In the genomic region with DNA sequence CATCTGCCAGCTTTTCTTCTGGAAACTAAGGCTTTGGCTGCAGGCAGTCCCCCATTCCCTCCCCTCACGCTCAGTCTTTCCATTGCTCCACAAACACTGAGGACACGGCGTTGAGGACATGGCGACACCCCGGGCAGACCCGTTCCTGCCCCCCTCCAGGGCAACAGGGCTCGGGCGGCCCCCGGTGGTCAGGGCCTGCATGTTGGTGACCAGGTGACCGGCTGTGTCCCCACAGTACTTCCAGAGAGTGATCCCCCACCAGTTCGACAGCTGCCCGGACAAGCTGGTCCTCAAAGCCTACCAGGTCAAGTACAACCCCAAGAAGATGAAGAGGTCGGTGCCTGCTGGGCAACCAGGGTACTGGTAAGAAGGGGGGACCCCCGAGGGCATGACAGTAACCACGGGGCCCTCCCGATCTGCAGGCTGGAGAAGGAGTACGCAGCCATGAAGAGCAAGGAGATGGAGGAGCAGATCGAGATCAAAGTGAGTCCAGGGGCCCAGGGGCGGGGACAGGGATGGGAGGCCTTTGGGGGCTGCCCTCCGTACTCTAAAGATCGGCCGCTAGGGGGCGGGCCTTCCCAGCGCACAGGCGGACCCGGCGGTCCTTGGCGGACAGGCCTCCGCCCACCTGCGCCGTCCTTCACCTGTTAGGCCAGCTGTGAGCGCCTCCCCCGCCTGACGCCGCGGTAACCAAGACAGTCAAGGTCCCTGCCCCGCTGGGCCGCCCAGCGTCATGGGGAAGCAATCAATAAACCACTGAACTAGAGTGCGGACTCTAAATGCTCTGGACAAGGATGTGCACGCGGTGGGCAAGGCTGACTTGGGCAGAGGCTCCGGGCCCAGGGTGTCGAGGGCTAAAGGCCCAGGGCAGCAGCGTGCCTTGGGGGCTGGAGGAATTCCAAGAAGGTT, we compare ENCODE assay signal across 1 cellular context.
A peak's percentile ranks its signal among the peaks of the same experiment; 100 is the strongest.
TF ChIP-seq lines count a peak whose summit lies in the region.

No MANE protein-coding gene starts in this region.

TF ChIP-seq in HepG2, 621 proteins besides CTCF, POLR2A, EP300 and RAD21 (continued from another document and continues in another):
- TF ChIP-seq HNF1A (IDR thresholded peaks at IDR 0.05; ENCODE audit: low read depth) (no peak), HNF1A (CRISPR knock-in tag; IDR thresholded peaks at IDR 0.05; ENCODE audit: borderline replicate concordance) (peak; percentile 69), MXI1 (IDR thresholded peaks at IDR 0.05; ENCODE audit: borderline replicate concordance, low read depth, low read length) (peak; percentile 94), SIN3B (IDR thresholded peaks at IDR 0.05; ENCODE audit: low read length) (no peak), MEIS1 (CRISPR knock-in tag; IDR thresholded peaks at IDR 0.05; ENCODE audit: borderline replicate concordance) (peak; percentile 88; the same call in 1 of the 2 replicates), REST (IDR thresholded peaks at IDR 0.05; ENCODE audit: borderline replicate concordance in 1 of 2, low read depth in 1 of 2, low read length in 2 of 2) (no peak), REPIN1 (CRISPR knock-in tag; IDR thresholded peaks at IDR 0.05; ENCODE audit: borderline replicate concordance, low read depth) (peak; percentile 97), ZNF761 (CRISPR knock-in tag; conservative IDR thresholded peaks at IDR 0.05) (peak; percentile 83; the same call in 1 of the 2 replicates), MNT (IDR thresholded peaks at IDR 0.05) (peak; percentile 58; the same call in 1 of the 2 replicates), ZNF589 (CRISPR knock-in tag; conservative IDR thresholded peaks at IDR 0.05) (no peak), U2AF2 (IDR thresholded peaks at IDR 0.05; ENCODE audit: low read depth, low read length) (no peak), ZNF44 (CRISPR knock-in tag; IDR thresholded peaks at IDR 0.05) (peak; percentile 82; the same call in 1 of the 2 replicates), ZNF337 (CRISPR knock-in tag; IDR thresholded peaks at IDR 0.05; ENCODE audit: borderline replicate concordance, low read depth) (peak; percentile 64; the same call in 1 of the 2 replicates), YEATS4 (CRISPR knock-in tag; IDR thresholded peaks at IDR 0.05; ENCODE audit: borderline replicate concordance) (peak; percentile 72), YY1 (IDR thresholded peaks at IDR 0.05; ENCODE audit: insufficient read depth, insufficient replicate concordance, low read depth, low read length) (peak; percentile 66), ZNF224 (CRISPR knock-in tag; IDR thresholded peaks at IDR 0.05) (peak; percentile 65; the same call in 1 of the 2 replicates), SCMH1 (CRISPR knock-in tag; IDR thresholded peaks at IDR 0.05; ENCODE audit: borderline replicate concordance) (no peak), ZSCAN30 (CRISPR knock-in tag; IDR thresholded peaks at IDR 0.05) (no peak), ZNF552 (CRISPR knock-in tag; IDR thresholded peaks at IDR 0.05; ENCODE audit: borderline replicate concordance) (peak; percentile 63; the same call in 1 of the 2 replicates), NFYC (CRISPR knock-in tag; IDR thresholded peaks at IDR 0.05) (peak; percentile 34; the same call in 1 of the 2 replicates), ZNF253 (CRISPR knock-in tag; IDR thresholded peaks at IDR 0.05; ENCODE audit: borderline replicate concordance) (no peak), ZBTB33 (CRISPR knock-in tag; IDR thresholded peaks at IDR 0.05) (peak; percentile 61; the same call in 1 of the 2 replicates), NFE2 (CRISPR knock-in tag; IDR thresholded peaks at IDR 0.05) (no peak), KLF9 (CRISPR knock-in tag; IDR thresholded peaks at IDR 0.05; ENCODE audit: low read depth) (peak; percentile 95; the same call in 1 of the 2 replicates), YEATS2 (CRISPR knock-in tag; IDR thresholded peaks at IDR 0.05; ENCODE audit: borderline replicate concordance) (peak; percentile 82; the same call in 1 of the 2 replicates), ZNF777 (CRISPR knock-in tag; IDR thresholded peaks at IDR 0.05) (0 out of 2 replicates have a peak, but pooled peaks have one; percentile 34), HDAC2 (CRISPR knock-in tag; IDR thresholded peaks at IDR 0.05) (peak; percentile 97), GMEB2 (CRISPR knock-in tag; IDR thresholded peaks at IDR 0.05; ENCODE audit: low read depth) (peak; percentile 33; the same call in 1 of the 2 replicates), ZNF569 (CRISPR knock-in tag; IDR thresholded peaks at IDR 0.05; ENCODE audit: borderline replicate concordance) (no peak)
- TF ChIP-seq, protein P1, sequence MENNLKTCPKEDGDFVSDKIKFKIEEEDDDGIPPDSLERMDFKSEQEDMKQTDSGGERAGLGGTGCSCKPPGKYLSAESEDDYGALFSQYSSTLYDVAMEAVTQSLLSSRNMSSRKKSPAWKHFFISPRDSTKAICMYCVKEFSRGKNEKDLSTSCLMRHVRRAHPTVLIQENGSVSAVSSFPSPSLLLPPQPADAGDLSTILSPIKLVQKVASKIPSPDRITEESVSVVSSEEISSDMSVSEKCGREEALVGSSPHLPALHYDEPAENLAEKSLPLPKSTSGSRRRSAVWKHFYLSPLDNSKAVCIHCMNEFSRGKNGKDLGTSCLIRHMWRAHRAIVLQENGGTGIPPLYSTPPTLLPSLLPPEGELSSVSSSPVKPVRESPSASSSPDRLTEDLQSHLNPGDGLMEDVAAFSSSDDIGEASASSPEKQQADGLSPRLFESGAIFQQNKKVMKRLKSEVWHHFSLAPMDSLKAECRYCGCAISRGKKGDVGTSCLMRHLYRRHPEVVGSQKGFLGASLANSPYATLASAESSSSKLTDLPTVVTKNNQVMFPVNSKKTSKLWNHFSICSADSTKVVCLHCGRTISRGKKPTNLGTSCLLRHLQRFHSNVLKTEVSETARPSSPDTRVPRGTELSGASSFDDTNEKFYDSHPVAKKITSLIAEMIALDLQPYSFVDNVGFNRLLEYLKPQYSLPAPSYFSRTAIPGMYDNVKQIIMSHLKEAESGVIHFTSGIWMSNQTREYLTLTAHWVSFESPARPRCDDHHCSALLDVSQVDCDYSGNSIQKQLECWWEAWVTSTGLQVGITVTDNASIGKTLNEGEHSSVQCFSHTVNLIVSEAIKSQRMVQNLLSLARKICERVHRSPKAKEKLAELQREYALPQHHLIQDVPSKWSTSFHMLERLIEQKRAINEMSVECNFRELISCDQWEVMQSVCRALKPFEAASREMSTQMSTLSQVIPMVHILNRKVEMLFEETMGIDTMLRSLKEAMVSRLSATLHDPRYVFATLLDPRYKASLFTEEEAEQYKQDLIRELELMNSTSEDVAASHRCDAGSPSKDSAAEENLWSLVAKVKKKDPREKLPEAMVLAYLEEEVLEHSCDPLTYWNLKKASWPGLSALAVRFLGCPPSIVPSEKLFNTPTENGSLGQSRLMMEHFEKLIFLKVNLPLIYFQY (CRISPR knock-in tag; IDR thresholded peaks at IDR 0.05; ENCODE audit: borderline replicate concordance), result peak; percentile 96
- TF ChIP-seq, protein P2, sequence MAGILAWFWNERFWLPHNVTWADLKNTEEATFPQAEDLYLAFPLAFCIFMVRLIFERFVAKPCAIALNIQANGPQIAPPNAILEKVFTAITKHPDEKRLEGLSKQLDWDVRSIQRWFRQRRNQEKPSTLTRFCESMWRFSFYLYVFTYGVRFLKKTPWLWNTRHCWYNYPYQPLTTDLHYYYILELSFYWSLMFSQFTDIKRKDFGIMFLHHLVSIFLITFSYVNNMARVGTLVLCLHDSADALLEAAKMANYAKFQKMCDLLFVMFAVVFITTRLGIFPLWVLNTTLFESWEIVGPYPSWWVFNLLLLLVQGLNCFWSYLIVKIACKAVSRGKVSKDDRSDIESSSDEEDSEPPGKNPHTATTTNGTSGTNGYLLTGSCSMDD (CRISPR knock-in tag; IDR thresholded peaks at IDR 0.05), result no peak
- TF ChIP-seq, protein P3, sequence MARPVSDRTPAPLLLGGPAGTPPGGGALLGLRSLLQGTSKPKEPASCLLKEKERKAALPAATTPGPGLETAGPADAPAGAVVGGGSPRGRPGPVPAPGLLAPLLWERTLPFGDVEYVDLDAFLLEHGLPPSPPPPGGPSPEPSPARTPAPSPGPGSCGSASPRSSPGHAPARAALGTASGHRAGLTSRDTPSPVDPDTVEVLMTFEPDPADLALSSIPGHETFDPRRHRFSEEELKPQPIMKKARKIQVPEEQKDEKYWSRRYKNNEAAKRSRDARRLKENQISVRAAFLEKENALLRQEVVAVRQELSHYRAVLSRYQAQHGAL (CRISPR knock-in tag; IDR thresholded peaks at IDR 0.05; ENCODE audit: not compliant biosample characterization), result no peak
- TF ChIP-seq, protein P4, sequence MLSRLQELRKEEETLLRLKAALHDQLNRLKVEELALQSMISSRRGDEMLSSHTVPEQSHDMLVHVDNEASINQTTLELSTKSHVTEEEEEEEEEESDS (CRISPR knock-in tag; IDR thresholded peaks at IDR 0.05; ENCODE audit: borderline replicate concordance), result no peak
